In genomic region chr10:51073461-51074237, GRCh38 we compare ENCODE assay signal across 8 cellular contexts. TPM values are rescaled to one million over a fixed set of nuclear protein-coding genes. Genes with fewer than 3 reads are reported as not detected.
DNase-seq lines count a peak whose midpoint lies in the region; ATAC-seq lines count a peak whose summit lies in the region.

No MANE protein-coding gene starts in this region.

- no peak overlapping the region for H4K91ac ChIP-seq in trophoblast cell (ENCODE audit: low read depth, low read length)

- no peak overlapping the region for H2BK120ac ChIP-seq in trophoblast cell (ENCODE audit: insufficient read depth, low read length, poor library complexity)

- POLR2A ChIA-PET in activated naive CD8-positive, alpha-beta T cell treated with anti-CD3 and anti-CD28 coated beads, Interleukin-2, amount 10 ng/mL, durations not matched to agents 7 days and 5 days (lab: Charles Lee) = no interaction called here

- peak overlapping the region; percentile 75 for H3K4me3 Mint-ChIP-seq in activated T-cell treated with anti-CD3 and anti-CD28 coated beads, Interleukin-2, amount 50 U/mL, for 24 hours
- H3K4me3 Mint-ChIP-seq in activated naive CD8-positive, alpha-beta T cell treated with anti-CD3 and anti-CD28 coated beads, Interleukin-2, amount 10 ng/mL, durations not matched to agents 7 days and 5 days = peak overlapping the region; percentile 66

- H3K27me3 ChIP-seq in trophoblast cell (ENCODE audit: insufficient read depth, low read length) = no peaks in the 10 kb centered on the region

- H4K8ac ChIP-seq in trophoblast cell (ENCODE audit: low read depth, low read length) = no peak overlapping the region

- no CpG with 5 or more reads among the region's 50 CpGs for whole genome bisulfite sequencing in trophoblast cell (ENCODE audit: extremely low coverage, insufficient coverage, insufficient read length)

- peaks cover 49% of the 10 kb centered on the region for H3K27me3 Mint-ChIP-seq in activated T-cell treated with anti-CD3 and anti-CD28 coated beads, Interleukin-2, amount 50 U/mL, for 24 hours
- peaks cover 47% of the 10 kb centered on the region for H3K27me3 Mint-ChIP-seq in activated naive CD8-positive, alpha-beta T cell treated with anti-CD3 and anti-CD28 coated beads, Interleukin-2, amount 10 ng/mL, durations not matched to agents 7 days and 5 days

- H3K4me1 ChIP-seq in trophoblast cell (ENCODE audit: control insufficient read depth in 1 of 2, insufficient read depth in 2 of 2, low read length in 2 of 2) = peaks cover 3 to 7% of the 10 kb centered on the region in 2 experiments

- intact Hi-C loops in left cardiac atrium (cut with DNase I) = loop anchor here in 1 of 2 donors (5.0 kb wide), 1 partner anchor 349 kb away; no protein-coding TSS in a partner anchor

- H2AFZ ChIP-seq in trophoblast cell (ENCODE audit: insufficient read depth, low read length, poor library complexity) = peak overlapping the region; percentile 26

- H3K79me1 ChIP-seq in trophoblast cell (ENCODE audit: low read length) = no peaks in the 10 kb centered on the region

- no peak overlapping the region for H3K18ac ChIP-seq in trophoblast cell (ENCODE audit: low read length)

- H3K9ac ChIP-seq in trophoblast cell (ENCODE audit: low read length) = no peak overlapping the region

- H3K9me3 ChIP-seq in trophoblast cell (ENCODE audit: insufficient read depth, low read depth, low read length) = no peaks in the 10 kb centered on the region

- peak overlapping the region; percentile 91 for H3K4me2 ChIP-seq in trophoblast cell (ENCODE audit: low read length)

- no peaks in the 10 kb centered on the region for H3K36me3 ChIP-seq in trophoblast cell (ENCODE audit: control insufficient read depth in 1 of 2, insufficient read depth in 2 of 2, low read length in 2 of 2)

- ATAC-seq in activated naive CD8-positive, alpha-beta T cell treated with anti-CD3 and anti-CD28 coated beads, Interleukin-2, amount 10 ng/mL, durations not matched to agents 7 days and 5 days (ENCODE audit: low read depth) = no peak
- ATAC-seq in left cardiac atrium = peak; percentile 48 to 65

- no peak overlapping the region for H3K27ac Mint-ChIP-seq in activated T-cell treated with anti-CD3 and anti-CD28 coated beads, Interleukin-2, amount 50 U/mL, for 24 hours
- H3K27ac Mint-ChIP-seq in activated naive CD8-positive, alpha-beta T cell treated with anti-CD3 and anti-CD28 coated beads, Interleukin-2, amount 10 ng/mL, durations not matched to agents 7 days and 5 days = no peak overlapping the region

- H3K79me2 ChIP-seq in trophoblast cell (ENCODE audit: control insufficient read depth, insufficient read depth, low read length, poor library complexity) = no peaks in the 10 kb centered on the region

- DNase-seq in activated T-cell treated with anti-CD3 and anti-CD28 coated beads, Interleukin-2, amount 50 U/mL, for 24 hours = no peak
- DNase-seq in activated T-cell treated with anti-CD3 and anti-CD28 coated beads, Interleukin-2, amount 50 U/mL, for 1 hour = no peak
- DNase-seq in activated naive CD8-positive, alpha-beta T cell treated with anti-CD3 and anti-CD28 coated beads, Interleukin-2, amount 10 ng/mL, durations not matched to agents 7 days and 5 days = no peak
- peak; percentile 44 for DNase-seq in left cardiac atrium
- DNase-seq in trophoblast cell = peak; percentile 13 to 55
- no peak for DNase-seq in NCI-H510A treated with DMSO at 0.1 percent for 48 hours (lab: John Stamatoyannopoulos, UW)
- DNase-seq in NCI-H146 treated with DMSO at 0.1 percent for 48 hours (lab: John Stamatoyannopoulos, UW; ENCODE audit: unreplicated experiment) = no peak
- DNase-seq in superior temporal gyrus (ENCODE audit: extremely low spot score) = no peak

- H3K9me3 Mint-ChIP-seq in activated T-cell treated with anti-CD3 and anti-CD28 coated beads, Interleukin-2, amount 50 U/mL, for 24 hours = no peaks in the 10 kb centered on the region
- no peaks in the 10 kb centered on the region for H3K9me3 Mint-ChIP-seq in activated naive CD8-positive, alpha-beta T cell treated with anti-CD3 and anti-CD28 coated beads, Interleukin-2, amount 10 ng/mL, durations not matched to agents 7 days and 5 days

- no peak overlapping the region for H3K14ac ChIP-seq in trophoblast cell (ENCODE audit: low read length)

- no peak overlapping the region for H2BK5ac ChIP-seq in trophoblast cell (ENCODE audit: low read depth, low read length, poor library complexity)

- no peak overlapping the region for H3K27ac ChIP-seq in trophoblast cell (ENCODE audit: low read depth, low read length)

- H2BK12ac ChIP-seq in trophoblast cell (ENCODE audit: low read length) = no peak overlapping the region

- peaks cover 13% of the 10 kb centered on the region for H3K4me1 Mint-ChIP-seq in activated T-cell treated with anti-CD3 and anti-CD28 coated beads, Interleukin-2, amount 50 U/mL, for 24 hours (ENCODE audit: low read depth)
- H3K4me1 Mint-ChIP-seq in activated naive CD8-positive, alpha-beta T cell treated with anti-CD3 and anti-CD28 coated beads, Interleukin-2, amount 10 ng/mL, durations not matched to agents 7 days and 5 days = peaks cover 5% of the 10 kb centered on the region

- peak overlapping the region; percentile 73 for H3K4me3 ChIP-seq in trophoblast cell (ENCODE audit: low read depth, low read length)

- H2AK5ac ChIP-seq in trophoblast cell (ENCODE audit: low read length) = no peak overlapping the region

- no peak overlapping the region for H4K12ac ChIP-seq in trophoblast cell (ENCODE audit: low read depth, low read length)

- H3K23ac ChIP-seq in trophoblast cell (ENCODE audit: low read length) = no peak overlapping the region

- H3K36me3 Mint-ChIP-seq in activated T-cell treated with anti-CD3 and anti-CD28 coated beads, Interleukin-2, amount 50 U/mL, for 24 hours (ENCODE audit: low read depth) = no peaks in the 10 kb centered on the region
- no peaks in the 10 kb centered on the region for H3K36me3 Mint-ChIP-seq in activated naive CD8-positive, alpha-beta T cell treated with anti-CD3 and anti-CD28 coated beads, Interleukin-2, amount 10 ng/mL, durations not matched to agents 7 days and 5 days

- H3K4ac ChIP-seq in trophoblast cell (ENCODE audit: low read depth, low read length) = no peak overlapping the region

RNA-seq across cellular contexts. Expression of gene PRKG1, which starts 0.6 kb away (rescaled TPM):
- not detected for total RNA-seq in activated naive CD8-positive, alpha-beta T cell treated with anti-CD3 and anti-CD28 coated beads, Interleukin-2, amount 10 ng/mL, durations not matched to agents 7 days and 5 days
- 10 to 100 TPM; 31.5 to 34.7 TPM for total RNA-seq in left cardiac atrium
- 0.29 and 0.33 TPM in 2 replicates for polyA plus RNA-seq in trophoblast cell (2013)

Comparison
In these comparisons a context has a peak if more than half of its experiments do, and no peak if none do; other contexts are left out.
1. DNase-seq: peak in left cardiac atrium (single experiment) and trophoblast cell (2 of 2); none in activated T-cell treated with anti-CD3 and anti-CD28 coated beads, Interleukin-2, amount 50 U/mL, for 24 hours (single experiment), activated T-cell treated with anti-CD3 and anti-CD28 coated beads, Interleukin-2, amount 50 U/mL, for 1 hour (single experiment), activated naive CD8-positive, alpha-beta T cell treated with anti-CD3 and anti-CD28 coated beads, Interleukin-2, amount 10 ng/mL, durations not matched to agents 7 days and 5 days (single experiment), NCI-H510A treated with DMSO at 0.1 percent for 48 hours (single experiment), NCI-H146 treated with DMSO at 0.1 percent for 48 hours (single experiment) and superior temporal gyrus (single experiment).
2. RNA of gene PRKG1, which starts 0.6 kb away (total RNA-seq): 31.5 to 34.7 TPM in left cardiac atrium; not detected in activated naive CD8-positive, alpha-beta T cell treated with anti-CD3 and anti-CD28 coated beads, Interleukin-2, amount 10 ng/mL, durations not matched to agents 7 days and 5 days; every median in the first group is over 10 times any median in the second.